In the genomic region with DNA sequence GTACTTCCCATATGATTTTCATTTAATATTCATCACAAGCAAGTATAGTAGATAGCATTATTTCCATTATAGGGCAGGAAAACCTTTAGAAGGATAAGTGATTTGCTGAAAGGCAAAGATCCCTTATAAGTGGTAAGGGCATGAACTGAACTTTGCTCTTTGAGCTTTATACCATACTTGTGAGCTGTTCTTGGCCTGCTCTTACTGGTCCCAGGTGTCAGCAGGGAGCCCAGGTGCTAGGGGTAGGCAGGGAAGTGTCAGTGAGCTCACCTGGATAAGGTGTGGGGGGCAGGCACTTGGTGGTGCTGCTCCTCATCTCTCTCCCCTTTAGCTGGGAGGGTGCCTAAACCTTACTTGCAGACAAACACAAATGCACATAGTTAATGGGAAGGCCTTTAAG, we compare ENCODE assay signal across 2 cellular contexts.
TF ChIP-seq lines count a peak whose summit lies in the region.

No MANE protein-coding gene starts in this region.

TF ChIP-seq in WTC11, 78 proteins besides CTCF, POLR2A, EP300 and RAD21 (continued from another document):
- TF ChIP-seq, protein P1, sequence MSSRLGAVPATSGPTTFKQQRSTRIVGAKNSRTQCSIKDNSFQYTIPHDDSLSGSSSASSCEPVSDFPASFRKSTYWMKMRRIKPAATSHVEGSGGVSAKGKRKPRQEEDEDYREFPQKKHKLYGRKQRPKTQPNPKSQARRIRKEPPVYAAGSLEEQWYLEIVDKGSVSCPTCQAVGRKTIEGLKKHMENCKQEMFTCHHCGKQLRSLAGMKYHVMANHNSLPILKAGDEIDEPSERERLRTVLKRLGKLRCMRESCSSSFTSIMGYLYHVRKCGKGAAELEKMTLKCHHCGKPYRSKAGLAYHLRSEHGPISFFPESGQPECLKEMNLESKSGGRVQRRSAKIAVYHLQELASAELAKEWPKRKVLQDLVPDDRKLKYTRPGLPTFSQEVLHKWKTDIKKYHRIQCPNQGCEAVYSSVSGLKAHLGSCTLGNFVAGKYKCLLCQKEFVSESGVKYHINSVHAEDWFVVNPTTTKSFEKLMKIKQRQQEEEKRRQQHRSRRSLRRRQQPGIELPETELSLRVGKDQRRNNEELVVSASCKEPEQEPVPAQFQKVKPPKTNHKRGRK (CRISPR knock-in tag; IDR thresholded peaks at IDR 0.05; ENCODE audit: borderline replicate concordance), result no peak

TF ChIP-seq in HepG2, 621 proteins besides CTCF, POLR2A, EP300 and RAD21 (continued from another document):
- TF ChIP-seq, protein P2, sequence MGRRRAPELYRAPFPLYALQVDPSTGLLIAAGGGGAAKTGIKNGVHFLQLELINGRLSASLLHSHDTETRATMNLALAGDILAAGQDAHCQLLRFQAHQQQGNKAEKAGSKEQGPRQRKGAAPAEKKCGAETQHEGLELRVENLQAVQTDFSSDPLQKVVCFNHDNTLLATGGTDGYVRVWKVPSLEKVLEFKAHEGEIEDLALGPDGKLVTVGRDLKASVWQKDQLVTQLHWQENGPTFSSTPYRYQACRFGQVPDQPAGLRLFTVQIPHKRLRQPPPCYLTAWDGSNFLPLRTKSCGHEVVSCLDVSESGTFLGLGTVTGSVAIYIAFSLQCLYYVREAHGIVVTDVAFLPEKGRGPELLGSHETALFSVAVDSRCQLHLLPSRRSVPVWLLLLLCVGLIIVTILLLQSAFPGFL (CRISPR knock-in tag; IDR thresholded peaks at IDR 0.05), result no peak
- TF ChIP-seq PRMT3 (CRISPR knock-in tag; IDR thresholded peaks at IDR 0.05; ENCODE audit: borderline replicate concordance, low read depth) (no peak), ZNF672 (CRISPR knock-in tag; IDR thresholded peaks at IDR 0.05) (no peak), BRD4 (CRISPR knock-in tag; IDR thresholded peaks at IDR 0.05) (no peak), YEATS2 (CRISPR knock-in tag; IDR thresholded peaks at IDR 0.05; ENCODE audit: borderline replicate concordance) (no peak), MAFK (conservative IDR thresholded peaks at IDR 0.05 in 1 of 2, IDR thresholded peaks at IDR 0.05 in 1 of 2; ENCODE audit: low read length in 2 of 2) (no peak)
- TF ChIP-seq, protein P3, sequence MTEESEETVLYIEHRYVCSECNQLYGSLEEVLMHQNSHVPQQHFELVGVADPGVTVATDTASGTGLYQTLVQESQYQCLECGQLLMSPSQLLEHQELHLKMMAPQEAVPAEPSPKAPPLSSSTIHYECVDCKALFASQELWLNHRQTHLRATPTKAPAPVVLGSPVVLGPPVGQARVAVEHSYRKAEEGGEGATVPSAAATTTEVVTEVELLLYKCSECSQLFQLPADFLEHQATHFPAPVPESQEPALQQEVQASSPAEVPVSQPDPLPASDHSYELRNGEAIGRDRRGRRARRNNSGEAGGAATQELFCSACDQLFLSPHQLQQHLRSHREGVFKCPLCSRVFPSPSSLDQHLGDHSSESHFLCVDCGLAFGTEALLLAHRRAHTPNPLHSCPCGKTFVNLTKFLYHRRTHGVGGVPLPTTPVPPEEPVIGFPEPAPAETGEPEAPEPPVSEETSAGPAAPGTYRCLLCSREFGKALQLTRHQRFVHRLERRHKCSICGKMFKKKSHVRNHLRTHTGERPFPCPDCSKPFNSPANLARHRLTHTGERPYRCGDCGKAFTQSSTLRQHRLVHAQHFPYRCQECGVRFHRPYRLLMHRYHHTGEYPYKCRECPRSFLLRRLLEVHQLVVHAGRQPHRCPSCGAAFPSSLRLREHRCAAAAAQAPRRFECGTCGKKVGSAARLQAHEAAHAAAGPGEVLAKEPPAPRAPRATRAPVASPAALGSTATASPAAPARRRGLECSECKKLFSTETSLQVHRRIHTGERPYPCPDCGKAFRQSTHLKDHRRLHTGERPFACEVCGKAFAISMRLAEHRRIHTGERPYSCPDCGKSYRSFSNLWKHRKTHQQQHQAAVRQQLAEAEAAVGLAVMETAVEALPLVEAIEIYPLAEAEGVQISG (CRISPR knock-in tag; IDR thresholded peaks at IDR 0.05), result no peak
- TF ChIP-seq, protein P4, sequence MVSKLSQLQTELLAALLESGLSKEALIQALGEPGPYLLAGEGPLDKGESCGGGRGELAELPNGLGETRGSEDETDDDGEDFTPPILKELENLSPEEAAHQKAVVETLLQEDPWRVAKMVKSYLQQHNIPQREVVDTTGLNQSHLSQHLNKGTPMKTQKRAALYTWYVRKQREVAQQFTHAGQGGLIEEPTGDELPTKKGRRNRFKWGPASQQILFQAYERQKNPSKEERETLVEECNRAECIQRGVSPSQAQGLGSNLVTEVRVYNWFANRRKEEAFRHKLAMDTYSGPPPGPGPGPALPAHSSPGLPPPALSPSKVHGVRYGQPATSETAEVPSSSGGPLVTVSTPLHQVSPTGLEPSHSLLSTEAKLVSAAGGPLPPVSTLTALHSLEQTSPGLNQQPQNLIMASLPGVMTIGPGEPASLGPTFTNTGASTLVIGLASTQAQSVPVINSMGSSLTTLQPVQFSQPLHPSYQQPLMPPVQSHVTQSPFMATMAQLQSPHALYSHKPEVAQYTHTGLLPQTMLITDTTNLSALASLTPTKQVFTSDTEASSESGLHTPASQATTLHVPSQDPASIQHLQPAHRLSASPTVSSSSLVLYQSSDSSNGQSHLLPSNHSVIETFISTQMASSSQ (IDR thresholded peaks at IDR 0.05; ENCODE audit: low read depth), result no peak
- TF ChIP-seq, protein P4 (CRISPR knock-in tag; IDR thresholded peaks at IDR 0.05; ENCODE audit: borderline replicate concordance), result no peak
